11 cellular contexts compared by ENCODE assay signal in the genomic region with DNA sequence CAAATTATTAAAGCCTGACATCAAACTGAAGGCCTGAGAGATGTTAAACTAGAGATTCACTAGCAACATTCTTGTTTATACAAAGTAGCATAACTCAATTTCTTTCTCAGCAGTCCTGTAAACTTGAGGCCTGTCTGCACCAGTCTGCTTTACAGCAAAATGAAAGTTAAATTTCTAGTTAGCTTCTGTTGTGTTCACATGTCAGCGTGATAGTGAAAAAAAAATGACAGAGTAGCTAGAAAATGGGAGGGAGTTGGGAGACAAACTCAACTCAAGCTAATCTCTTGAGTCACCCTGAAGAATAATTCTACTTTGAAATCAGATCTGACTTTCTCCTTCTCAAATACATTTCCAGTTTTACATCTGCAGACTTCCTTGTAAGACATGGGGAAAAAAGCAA. TPM values are rescaled to one million over a fixed set of nuclear protein-coding genes. Genes with fewer than 3 reads are reported as not detected.
DNase-seq lines count a peak whose midpoint lies in the region; ATAC-seq and TF ChIP-seq lines count a peak whose summit lies in the region.
"Had no signal": no experiment of that assay in that cellular context is flagged by ENCODE, and none has a peak within 500 bp of the region (broad histone marks: within the 10 kb centered on the region; RNA-seq: fewer than 3 reads in every experiment).

No MANE protein-coding gene starts in this region.

- no peak for TF ChIP-seq CTCF in WI38 (IDR thresholded peaks at IDR 0.05; ENCODE audit: low read depth, low read length)
- no peak for TF ChIP-seq CTCF in foreskin keratinocyte (conservative IDR thresholded peaks at IDR 0.05)
- TF ChIP-seq CTCF in activated CD8-positive, alpha-beta T cell treated with anti-CD3 and anti-CD28 coated beads for 36 hours (IDR thresholded peaks at IDR 0.05): no peak
- TF ChIP-seq CTCF in endodermal cell (conservative IDR thresholded peaks at IDR 0.05): no peak

- H3K79me2 ChIP-seq in GM23248 (ENCODE audit: insufficient read depth): peaks cover 100% of the 10 kb centered on the region

- H3K36me3 ChIP-seq in GM23248 (ENCODE audit: low read depth): no peaks in the 10 kb centered on the region
- no peaks in the 10 kb centered on the region for H3K36me3 ChIP-seq in skeletal muscle tissue (ENCODE audit: control insufficient read depth in 3 of 3, insufficient read depth in 3 of 3, low read length in 3 of 3)
- peaks cover 10% of the 10 kb centered on the region for H3K36me3 ChIP-seq in endodermal cell (ENCODE audit: control insufficient read depth, insufficient read depth, low read length)

- H3K9me3 Mint-ChIP-seq in activated CD8-positive, alpha-beta T cell treated with anti-CD3 and anti-CD28 coated beads for 36 hours: no peaks in the 10 kb centered on the region
- H3K9me3 Mint-ChIP-seq in endodermal cell: no peaks in the 10 kb centered on the region

- no peaks in the 10 kb centered on the region for H4K20me1 ChIP-seq in GM23248 (ENCODE audit: insufficient read depth)

- CTCF ChIA-PET in activated CD8-positive, alpha-beta T cell treated with anti-CD3 and anti-CD28 coated beads for 36 hours (lab: Charles Lee): interaction anchor here (2.6 kb wide), 1 partner anchor 43 kb away, joined by 19 read pairs; no protein-coding TSS in a partner anchor

- H3K27ac ChIP-seq in GM23248: peak overlapping the region; percentile 53
- H3K27ac ChIP-seq in skeletal muscle tissue (ENCODE audit: low read depth, low read length): peak overlapping the region; percentile 36
- H3K27ac ChIP-seq in foreskin keratinocyte: no peak overlapping the region
- no peak overlapping the region for H3K27ac ChIP-seq in endodermal cell (ENCODE audit: low read depth, low read length)

- H3K27me3 ChIP-seq in GM23248 (replicated peaks; ENCODE audit: insufficient read depth): no peaks in the 10 kb centered on the region
- no peaks in the 10 kb centered on the region for H3K27me3 ChIP-seq in skeletal muscle tissue (ENCODE audit: control insufficient read depth in 3 of 3, insufficient read depth in 3 of 3, low read length in 3 of 3)
- no peaks in the 10 kb centered on the region for H3K27me3 ChIP-seq in foreskin keratinocyte
- H3K27me3 ChIP-seq in endodermal cell (ENCODE audit: control insufficient read depth, insufficient read depth, low read length, poor library complexity, severe bottlenecking): no peaks in the 10 kb centered on the region

- peak overlapping the region; percentile 29; the same call in 1 of the 2 replicates for H3K9ac ChIP-seq in GM23248
- H3K9ac ChIP-seq in skeletal muscle tissue (ENCODE audit: low read depth in 1 of 3, low read length in 3 of 3): no peak overlapping the region
- no peak overlapping the region for H3K9ac ChIP-seq in endodermal cell (ENCODE audit: extremely low read depth, low read length, poor library complexity, severe bottlenecking)

- intact Hi-C loops in activated CD8-positive, alpha-beta T cell treated with anti-CD3 and anti-CD28 coated beads for 36 hours (cut with micrococcal nuclease): no loop called here

- H3K4me3 ChIP-seq in GM23248: peak overlapping the region; percentile 11
- peak overlapping the region; percentile 37 for H3K4me3 ChIP-seq in WI38 (ENCODE audit: low read depth, low read length)
- no peak overlapping the region for H3K4me3 ChIP-seq in skeletal muscle tissue (ENCODE audit: low read length in 3 of 3)
- H3K4me3 ChIP-seq in endodermal cell (ENCODE audit: low read length): no peak overlapping the region

- DNase-seq in GM23248 (peak; percentile 77), hepatic stellate cell (ENCODE audit: low spot score) (peak; percentile 45), foreskin keratinocyte (no peak), DMS153 treated with DMSO at 0.1 percent for 48 hours (lab: John Stamatoyannopoulos, UW; ENCODE audit: unreplicated experiment) (no peak), endodermal cell (no peak)
- DNase-seq in activated CD8-positive, alpha-beta T cell treated with anti-CD3 and anti-CD28 coated beads for 36 hours: no peak
- DNase-seq: NCI-H2107; stimulated activated CD4-positive, alpha-beta T cell treated with anti-CD3 and anti-CD28 coated beads, Interleukin-4, amount 100 ng/mL, for 24 hours; SW 1271 had no signal

- H3F3A ChIP-seq in GM23248 (ENCODE audit: insufficient read depth): peaks cover 33% of the 10 kb centered on the region

- peaks cover 10% of the 10 kb centered on the region for H3K4me1 Mint-ChIP-seq in activated CD8-positive, alpha-beta T cell treated with anti-CD3 and anti-CD28 coated beads for 36 hours (ENCODE audit: low read depth)
- peaks cover 57% of the 10 kb centered on the region for H3K4me1 Mint-ChIP-seq in endodermal cell

- POLR2A ChIA-PET in activated CD8-positive, alpha-beta T cell treated with anti-CD3 and anti-CD28 coated beads for 36 hours (lab: Charles Lee): no interaction called here

- no peaks in the 10 kb centered on the region for H3K36me3 Mint-ChIP-seq in activated CD8-positive, alpha-beta T cell treated with anti-CD3 and anti-CD28 coated beads for 36 hours (ENCODE audit: low read depth)
- H3K36me3 Mint-ChIP-seq in endodermal cell (ENCODE audit: low read depth): peaks cover 22% of the 10 kb centered on the region

- in situ Hi-C loops in GM23248 (cut with MboI): no loop called here

- H3K27ac Mint-ChIP-seq in activated CD8-positive, alpha-beta T cell treated with anti-CD3 and anti-CD28 coated beads for 36 hours: no peak overlapping the region
- no peak overlapping the region for H3K27ac Mint-ChIP-seq in endodermal cell

- H3K4me1 ChIP-seq in GM23248 (ENCODE audit: insufficient read depth): peaks cover 41% of the 10 kb centered on the region
- H3K4me1 ChIP-seq in skeletal muscle tissue (ENCODE audit: control insufficient read depth in 3 of 3, insufficient read depth in 3 of 3, low read length in 3 of 3): peaks cover 9 to 28% (median 12%) of the 10 kb centered on the region in 3 donors
- H3K4me1 ChIP-seq in foreskin keratinocyte: peaks cover 14% of the 10 kb centered on the region
- H3K4me1 ChIP-seq in endodermal cell (ENCODE audit: control insufficient read depth, insufficient read depth, low read length): peaks cover 15% of the 10 kb centered on the region

- WGBS in GM23248 (ENCODE audit: low coverage in 1 of 2, low lambda C conversion rate in 2 of 2, missing lambda C conversion rate in 2 of 2), 2 experiments: 0 to 9% methylated on average over 1 of the region's 1 CpG
- 100% methylated on average over 1 of the region's 1 CpG; no CpG with 5 or more reads in 1 of the 2 experiments for whole genome bisulfite sequencing in endodermal cell (ENCODE audit: insufficient coverage in 1 of 2, insufficient read length in 1 of 2), 2 experiments

- peaks cover 3% of the 10 kb centered on the region for H3K27me3 Mint-ChIP-seq in activated CD8-positive, alpha-beta T cell treated with anti-CD3 and anti-CD28 coated beads for 36 hours
- H3K27me3 Mint-ChIP-seq in endodermal cell (ENCODE audit: insufficient read depth): no peaks in the 10 kb centered on the region

- H3K4me2 ChIP-seq in GM23248 (ENCODE audit: unreplicated experiment): peak overlapping the region; percentile 43

- no peak for ATAC-seq in foreskin keratinocyte
- ATAC-seq in activated CD8-positive, alpha-beta T cell treated with anti-CD3 and anti-CD28 coated beads for 36 hours: no peak

- no peak overlapping the region for H2AFZ ChIP-seq in GM23248

- no peaks in the 10 kb centered on the region for H3K9me2 ChIP-seq in GM23248 (ENCODE audit: insufficient read depth)

- no peak overlapping the region for H3K4me3 Mint-ChIP-seq in activated CD8-positive, alpha-beta T cell treated with anti-CD3 and anti-CD28 coated beads for 36 hours
- H3K4me3 Mint-ChIP-seq in endodermal cell: no peak overlapping the region

- H3K9me3 ChIP-seq in GM23248 (ENCODE audit: low read depth) (no peaks in the 10 kb centered on the region), skeletal muscle tissue (ENCODE audit: control insufficient read depth in 3 of 3, low read length in 3 of 3) (no peaks in the 10 kb centered on the region), endodermal cell (ENCODE audit: control insufficient read depth, low read length) (no peaks in the 10 kb centered on the region)

RNA-seq across cellular contexts. Expression of a gene that starts 6.5 kb away (rescaled TPM):
- 136 and 139 TPM in 2 replicates for total RNA-seq in GM23248 (2014; rRNA removed; shearing (Covaris generic))
- 127 and 135 TPM in 2 replicates for polyA plus RNA-seq in GM23248 (2016; fragmentation: Nextera tagmentation; extraction: Ambion mirVana)
- 200 TPM for total RNA-seq in skeletal muscle tissue
- 85.0 and 85.9 TPM in 2 replicates for total RNA-seq in foreskin keratinocyte
- 31.0 and 34.7 TPM in 2 replicates for polyA plus RNA-seq in foreskin keratinocyte
- 1 to 10 TPM; 3.1 to 3.3 TPM for total RNA-seq in activated CD8-positive, alpha-beta T cell treated with anti-CD3 and anti-CD28 coated beads for 36 hours
- total RNA-seq in endodermal cell: 100 to 1,000 TPM; 104 to 120 TPM
- 137 TPM for polyA plus RNA-seq in endodermal cell (2013, experiment 1 of 2)
- 135 TPM for polyA plus RNA-seq in endodermal cell (2013, experiment 2 of 2)

Comparison
In these comparisons a context has a peak if more than half of its experiments do, and no peak if none do; other contexts are left out.
1. DNase-seq: peak in GM23248 (single experiment) and hepatic stellate cell (single experiment); none in foreskin keratinocyte (0 of 2), DMS153 treated with DMSO at 0.1 percent for 48 hours (single experiment), activated CD8-positive, alpha-beta T cell treated with anti-CD3 and anti-CD28 coated beads for 36 hours (single experiment) and endodermal cell (single experiment).
2. H3K27ac ChIP-seq: peak in GM23248 (single experiment) and skeletal muscle tissue (single experiment); none in foreskin keratinocyte (single experiment) and endodermal cell (single experiment).
3. H3K4me3 ChIP-seq: peak in GM23248 (single experiment) and WI38 (single experiment); none in skeletal muscle tissue (0 of 3) and endodermal cell (single experiment).
4. RNA of a gene that starts 6.5 kb away (total RNA-seq): 200 TPM in skeletal muscle tissue (single experiment), 136 to 139 TPM in GM23248, 104 to 120 TPM in endodermal cell and 85.0 to 85.9 TPM in foreskin keratinocyte; 3.1 to 3.3 TPM in activated CD8-positive, alpha-beta T cell treated with anti-CD3 and anti-CD28 coated beads for 36 hours; every median in the first group is over 10 times any median in the second.